8 cellular contexts compared by ENCODE assay signal in genomic region chr1:38474738-38475623, GRCh38.
A peak's percentile ranks its signal among the peaks of the same experiment; 100 is the strongest.
DNase-seq lines count a peak whose midpoint lies in the region; ATAC-seq and TF ChIP-seq lines count a peak whose summit lies in the region.

No MANE protein-coding gene starts in this region.

- H3K4me3 ChIP-seq in endodermal cell (ENCODE audit: low read length) (no peak overlapping the region), testis (no peak overlapping the region)

- H3K27me3 Mint-ChIP-seq in CD4-positive, alpha-beta T cell = peaks cover 66% of the 10 kb centered on the region
- H3K27me3 Mint-ChIP-seq in endodermal cell (ENCODE audit: insufficient read depth) = peaks cover 35% of the 10 kb centered on the region

- H3K9ac ChIP-seq in endodermal cell (ENCODE audit: extremely low read depth, low read length, poor library complexity, severe bottlenecking) = no peak overlapping the region

- CTCF ChIA-PET in CD4-positive, alpha-beta T cell (lab: Charles Lee) = no interaction called here

- no peak overlapping the region for H3K27ac ChIP-seq in CD4-positive, alpha-beta T cell (ENCODE audit: low read depth, low read length)
- H3K27ac ChIP-seq in endodermal cell (ENCODE audit: low read depth, low read length) (peak overlapping the region; percentile 58), testis (no peak overlapping the region)

- ATAC-seq in CD4-positive, alpha-beta T cell (ENCODE audit: poor library complexity) = peak; percentile 51
- ATAC-seq in GM19351 (IDR thresholded peaks at IDR 0.05; ENCODE audit: unreplicated experiment) = peak; percentile 81
- peak; percentile 85 for ATAC-seq in HG03159 (IDR thresholded peaks at IDR 0.05; ENCODE audit: unreplicated experiment)

- TF ChIP-seq CTCF in CD4-positive, alpha-beta T cell (IDR thresholded peaks at IDR 0.05) = no peak
- TF ChIP-seq CTCF in endodermal cell (conservative IDR thresholded peaks at IDR 0.05) (no peak), testis (IDR thresholded peaks at IDR 0.05) (no peak)

- H3K4me3 Mint-ChIP-seq in CD4-positive, alpha-beta T cell = peak overlapping the region; percentile 36
- H3K4me3 Mint-ChIP-seq in endodermal cell = peak overlapping the region; percentile 45

- H3K36me3 ChIP-seq in endodermal cell (ENCODE audit: control insufficient read depth, insufficient read depth, low read length) = no peaks in the 10 kb centered on the region
- H3K36me3 ChIP-seq in testis (ENCODE audit: low read depth, missing control alignments) = no peaks in the 10 kb centered on the region

- intact Hi-C loops in CD4-positive, alpha-beta T cell (cut with DNase I, micrococcal nuclease) = no loop called here
- intact Hi-C loops in testis (cut with DNase I; ENCODE audit: low total_unique reads) = no loop called here

- no peaks in the 10 kb centered on the region for H3K9me3 ChIP-seq in CD4-positive, alpha-beta T cell (ENCODE audit: control insufficient read depth, low read length)
- H3K9me3 ChIP-seq in endodermal cell (ENCODE audit: control insufficient read depth, low read length) (peaks cover 11% of the 10 kb centered on the region), testis (no peaks in the 10 kb centered on the region)

- peaks cover 33% of the 10 kb centered on the region for H3K27me3 ChIP-seq in CD4-positive, alpha-beta T cell (ENCODE audit: control insufficient read depth, insufficient read depth, low read length)
- H3K27me3 ChIP-seq in endodermal cell (ENCODE audit: control insufficient read depth, insufficient read depth, low read length, poor library complexity, severe bottlenecking) (peaks cover 42% of the 10 kb centered on the region), testis (no peaks in the 10 kb centered on the region)

- H3K4me1 Mint-ChIP-seq in CD4-positive, alpha-beta T cell (ENCODE audit: low read depth) = peaks cover 16% of the 10 kb centered on the region
- H3K4me1 Mint-ChIP-seq in endodermal cell = peaks cover 20% of the 10 kb centered on the region

- no peak for DNase-seq in CD4-positive, alpha-beta T cell
- DNase-seq in endodermal cell = peak; percentile 61
- DNase-seq in central memory CD4-positive, alpha-beta T cell = no peak
- DNase-seq in testis = no peak
- DNase-seq in NK-92 (lab: John Stamatoyannopoulos, UW; ENCODE audit: unreplicated experiment) = no peak
- DNase-seq in NK-92 treated with Interleukin-12 subunit alpha and Interleukin-12 subunit beta, amount 100 ng/mL, for 24 hours (lab: John Stamatoyannopoulos, UW) = no peak

- H3K4me1 ChIP-seq in endodermal cell (ENCODE audit: control insufficient read depth, insufficient read depth, low read length) (peaks cover 6% of the 10 kb centered on the region), testis (peaks cover 11% of the 10 kb centered on the region)

- no peaks in the 10 kb centered on the region for H3K36me3 Mint-ChIP-seq in CD4-positive, alpha-beta T cell (ENCODE audit: low read depth)
- peaks cover 4% of the 10 kb centered on the region for H3K36me3 Mint-ChIP-seq in endodermal cell (ENCODE audit: low read depth)

- peaks cover 3% of the 10 kb centered on the region for H3K9me3 Mint-ChIP-seq in CD4-positive, alpha-beta T cell
- H3K9me3 Mint-ChIP-seq in endodermal cell = peaks cover 17% of the 10 kb centered on the region

- H3K27ac Mint-ChIP-seq in CD4-positive, alpha-beta T cell = peak overlapping the region; percentile 18
- H3K27ac Mint-ChIP-seq in endodermal cell = no peak overlapping the region

- WGBS in endodermal cell (ENCODE audit: insufficient coverage in 1 of 2, insufficient read length in 1 of 2), 2 experiments = 69 to 74% methylated on average over 16 to 18 of the region's 18 CpGs
- WGBS in testis, 2 donors = 55 to 66% methylated on average over 18 of the region's 18 CpGs

- POLR2A ChIA-PET in CD4-positive, alpha-beta T cell (lab: Charles Lee) = no interaction called here

- TF ChIP-seq POLR2A in testis (IDR thresholded peaks at IDR 0.05) = no peak
